1 cellular context compared by ENCODE assay signal in genomic region chr1:238061967-238062613, GRCh38.
A peak's percentile ranks its signal among the peaks of the same experiment; 100 is the strongest.
TF ChIP-seq lines count a peak whose summit lies in the region.

No MANE protein-coding gene starts in this region.

TF ChIP-seq in GM12878, 131 proteins besides CTCF, POLR2A, EP300 and RAD21 (continued from another document and continues in another):
- TF ChIP-seq ETV6 (conservative IDR thresholded peaks at IDR 0.05 in 1 of 2, IDR thresholded peaks at IDR 0.05 in 1 of 2; ENCODE audit: borderline replicate concordance in 1 of 2, low read depth in 1 of 2) (no peak), BHLHE40 (IDR thresholded peaks at IDR 0.05; ENCODE audit: borderline replicate concordance in 1 of 2, low read depth in 2 of 2, low read length in 1 of 2) (peak in 1 of 2 experiments; percentile 63; a peak in 1 of 4 replicates), PML (IDR thresholded peaks at IDR 0.05; ENCODE audit: low read length) (no peak), NFIC (IDR thresholded peaks at IDR 0.05; ENCODE audit: low read depth, low read length) (peak; percentile 55), FOS (IDR thresholded peaks at IDR 0.05; ENCODE audit: borderline replicate concordance, extremely low read depth, insufficient read length) (no peak), EED (IDR thresholded peaks at IDR 0.05; ENCODE audit: low read depth) (peak; percentile 36; the same call in 1 of the 2 replicates), ATF3 (IDR thresholded peaks at IDR 0.05; ENCODE audit: borderline replicate concordance, extremely low read depth, low read depth, low read length) (no peak), GABPA (IDR thresholded peaks at IDR 0.05; ENCODE audit: low read depth) (no peak), YBX1 (IDR thresholded peaks at IDR 0.05) (no peak), GATAD2B (conservative IDR thresholded peaks at IDR 0.05; ENCODE audit: low read depth) (peak; percentile 57; the same call in 1 of the 2 replicates), KDM1A (IDR thresholded peaks at IDR 0.05; ENCODE audit: borderline replicate concordance) (no peak), SIN3A (IDR thresholded peaks at IDR 0.05; ENCODE audit: low read depth, low read length) (no peak), RUNX3 (IDR thresholded peaks at IDR 0.05; ENCODE audit: low read length) (peak; percentile 46; the same call in 1 of the 2 replicates), PKNOX1 (IDR thresholded peaks at IDR 0.05) (no peak), IRF3 (IDR thresholded peaks at IDR 0.05) (no peak), ZNF274 (IDR thresholded peaks at IDR 0.05; ENCODE audit: insufficient read depth, insufficient read length) (no peak), MEF2B (IDR thresholded peaks at IDR 0.05; ENCODE audit: partially characterized antibody, poor library complexity, severe bottlenecking) (peak; percentile 47), PAX5 (IDR thresholded peaks at IDR 0.05; ENCODE audit: borderline replicate concordance, low read depth, low read length) (peak; percentile 21; the same call in 1 of the 2 replicates), CREM (IDR thresholded peaks at IDR 0.05; ENCODE audit: low read depth) (no peak), TAF1 (IDR thresholded peaks at IDR 0.05; ENCODE audit: borderline replicate concordance, low read depth, low read length) (no peak), TARDBP (IDR thresholded peaks at IDR 0.05; ENCODE audit: borderline replicate concordance) (no peak), MYC (IDR thresholded peaks at IDR 0.05; ENCODE audit: insufficient read depth, insufficient read length, insufficient replicate concordance, low read length, severe bottlenecking) (no peak), SREBF1 (IDR thresholded peaks at IDR 0.05; ENCODE audit: low read length) (no peak), ATF7 (IDR thresholded peaks at IDR 0.05; ENCODE audit: low read depth) (no peak), NR2F1 (conservative IDR thresholded peaks at IDR 0.05) (no peak), SPI1 (IDR thresholded peaks at IDR 0.05; ENCODE audit: borderline replicate concordance, insufficient read depth, low read depth, low read length) (no peak), CBX3 (IDR thresholded peaks at IDR 0.05; ENCODE audit: borderline replicate concordance, low read depth) (no peak), TCF12 (IDR thresholded peaks at IDR 0.05; ENCODE audit: low read depth, low read length) (no peak), STAT3 (IDR thresholded peaks at IDR 0.05; ENCODE audit: low read depth, low read length) (no peak), ZBTB33 (IDR thresholded peaks at IDR 0.05) (no peak), WRNIP1 (IDR thresholded peaks at IDR 0.05; ENCODE audit: borderline replicate concordance, low read depth, low read length) (no peak), IKZF2 (IDR thresholded peaks at IDR 0.05) (peak; percentile 77 to 81), ESRRA (IDR thresholded peaks at IDR 0.05; ENCODE audit: low read length) (no peak), FOXM1 (IDR thresholded peaks at IDR 0.05; ENCODE audit: low read depth, low read length) (no peak), CREB1 (IDR thresholded peaks at IDR 0.05; ENCODE audit: low read depth) (no peak), HDAC2 (IDR thresholded peaks at IDR 0.05) (no peak), ZSCAN29 (IDR thresholded peaks at IDR 0.05) (no peak), ELK1 (IDR thresholded peaks at IDR 0.05; ENCODE audit: low read depth, low read length) (no peak), CEBPZ (IDR thresholded peaks at IDR 0.05; ENCODE audit: low read depth, low read length) (no peak), ZBED1 (IDR thresholded peaks at IDR 0.05; ENCODE audit: borderline replicate concordance) (no peak), CBFB (IDR thresholded peaks at IDR 0.05; ENCODE audit: low read depth) (no peak), MYB (IDR thresholded peaks at IDR 0.05; ENCODE audit: borderline replicate concordance, low read depth, low read length) (no peak), DPF2 (IDR thresholded peaks at IDR 0.05) (peak; percentile 72), USF1 (IDR thresholded peaks at IDR 0.05; ENCODE audit: borderline replicate concordance, extremely low read length, insufficient read depth, low read depth, low read length) (no peak), NR2C1 (IDR thresholded peaks at IDR 0.05) (no peak), HSF1 (IDR thresholded peaks at IDR 0.05; ENCODE audit: low read depth, low read length) (no peak), SREBF2 (IDR thresholded peaks at IDR 0.05; ENCODE audit: low read length) (no peak), BMI1 (IDR thresholded peaks at IDR 0.05; ENCODE audit: borderline replicate concordance) (no peak)
- TF ChIP-seq, protein P1, sequence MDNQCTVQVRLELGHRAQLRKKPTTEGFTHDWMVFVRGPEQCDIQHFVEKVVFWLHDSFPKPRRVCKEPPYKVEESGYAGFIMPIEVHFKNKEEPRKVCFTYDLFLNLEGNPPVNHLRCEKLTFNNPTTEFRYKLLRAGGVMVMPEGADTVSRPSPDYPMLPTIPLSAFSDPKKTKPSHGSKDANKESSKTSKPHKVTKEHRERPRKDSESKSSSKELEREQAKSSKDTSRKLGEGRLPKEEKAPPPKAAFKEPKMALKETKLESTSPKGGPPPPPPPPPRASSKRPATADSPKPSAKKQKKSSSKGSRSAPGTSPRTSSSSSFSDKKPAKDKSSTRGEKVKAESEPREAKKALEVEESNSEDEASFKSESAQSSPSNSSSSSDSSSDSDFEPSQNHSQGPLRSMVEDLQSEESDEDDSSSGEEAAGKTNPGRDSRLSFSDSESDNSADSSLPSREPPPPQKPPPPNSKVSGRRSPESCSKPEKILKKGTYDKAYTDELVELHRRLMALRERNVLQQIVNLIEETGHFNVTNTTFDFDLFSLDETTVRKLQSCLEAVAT (IDR thresholded peaks at IDR 0.05): no peak
- TF ChIP-seq, protein P2, sequence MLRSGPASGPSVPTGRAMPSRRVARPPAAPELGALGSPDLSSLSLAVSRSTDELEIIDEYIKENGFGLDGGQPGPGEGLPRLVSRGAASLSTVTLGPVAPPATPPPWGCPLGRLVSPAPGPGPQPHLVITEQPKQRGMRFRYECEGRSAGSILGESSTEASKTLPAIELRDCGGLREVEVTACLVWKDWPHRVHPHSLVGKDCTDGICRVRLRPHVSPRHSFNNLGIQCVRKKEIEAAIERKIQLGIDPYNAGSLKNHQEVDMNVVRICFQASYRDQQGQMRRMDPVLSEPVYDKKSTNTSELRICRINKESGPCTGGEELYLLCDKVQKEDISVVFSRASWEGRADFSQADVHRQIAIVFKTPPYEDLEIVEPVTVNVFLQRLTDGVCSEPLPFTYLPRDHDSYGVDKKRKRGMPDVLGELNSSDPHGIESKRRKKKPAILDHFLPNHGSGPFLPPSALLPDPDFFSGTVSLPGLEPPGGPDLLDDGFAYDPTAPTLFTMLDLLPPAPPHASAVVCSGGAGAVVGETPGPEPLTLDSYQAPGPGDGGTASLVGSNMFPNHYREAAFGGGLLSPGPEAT (IDR thresholded peaks at IDR 0.05; ENCODE audit: low read depth): peak; percentile 69; the same call in 1 of the 2 replicates
- TF ChIP-seq, protein P3, sequence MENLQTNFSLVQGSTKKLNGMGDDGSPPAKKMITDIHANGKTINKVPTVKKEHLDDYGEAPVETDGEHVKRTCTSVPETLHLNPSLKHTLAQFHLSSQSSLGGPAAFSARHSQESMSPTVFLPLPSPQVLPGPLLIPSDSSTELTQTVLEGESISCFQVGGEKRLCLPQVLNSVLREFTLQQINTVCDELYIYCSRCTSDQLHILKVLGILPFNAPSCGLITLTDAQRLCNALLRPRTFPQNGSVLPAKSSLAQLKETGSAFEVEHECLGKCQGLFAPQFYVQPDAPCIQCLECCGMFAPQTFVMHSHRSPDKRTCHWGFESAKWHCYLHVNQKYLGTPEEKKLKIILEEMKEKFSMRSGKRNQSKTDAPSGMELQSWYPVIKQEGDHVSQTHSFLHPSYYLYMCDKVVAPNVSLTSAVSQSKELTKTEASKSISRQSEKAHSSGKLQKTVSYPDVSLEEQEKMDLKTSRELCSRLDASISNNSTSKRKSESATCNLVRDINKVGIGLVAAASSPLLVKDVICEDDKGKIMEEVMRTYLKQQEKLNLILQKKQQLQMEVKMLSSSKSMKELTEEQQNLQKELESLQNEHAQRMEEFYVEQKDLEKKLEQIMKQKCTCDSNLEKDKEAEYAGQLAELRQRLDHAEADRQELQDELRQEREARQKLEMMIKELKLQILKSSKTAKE (IDR thresholded peaks at IDR 0.05; ENCODE audit: low read depth, poor library complexity, severe bottlenecking): peak; percentile 28
